8 cellular contexts compared by ENCODE assay signal in the genomic region with DNA sequence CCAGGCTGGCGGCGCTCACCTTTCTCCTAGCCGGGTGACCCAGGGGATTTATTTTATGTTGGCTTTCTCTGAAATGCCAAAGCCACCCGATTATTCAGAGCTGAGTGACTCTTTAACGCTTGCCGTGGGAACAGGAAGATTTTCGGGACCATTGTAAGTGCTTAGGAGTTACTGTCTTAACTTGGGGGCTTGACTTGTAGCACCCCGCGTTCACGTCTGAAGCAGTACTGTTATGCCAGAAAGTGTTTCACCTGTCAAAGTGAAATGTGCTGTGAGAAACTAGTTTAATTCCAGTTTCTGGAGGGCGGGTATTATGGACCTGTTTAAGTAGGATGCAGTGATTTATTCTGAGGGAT. TPM values are rescaled to one million over a fixed set of nuclear protein-coding genes. Genes with fewer than 3 reads are reported as not detected.
DNase-seq lines count a peak whose midpoint lies in the region; ATAC-seq and TF ChIP-seq lines count a peak whose summit lies in the region.

No MANE protein-coding gene starts in this region.

- DNase-seq in GM13976 (ENCODE audit: low spot score) (peak; percentile 24), caudate nucleus (lab: John Stamatoyannopoulos, UW) (peak in 1 of 61 donors; percentile 43), UCSD-AML1 (lab: John Stamatoyannopoulos, UW; ENCODE audit: unreplicated experiment) (no peak), D341Med (ENCODE audit: low spot score) (no peak), NCI-H510A treated with DMSO at 0.1 percent for 48 hours (lab: John Stamatoyannopoulos, UW) (no peak)

- H3K4me3 ChIP-seq in HUES64 (ENCODE audit: low read length), result peak overlapping the region; percentile 98
- H3K4me3 ChIP-seq in mucosa of stomach (ENCODE audit: low read length), result peak overlapping the region; percentile 72

- no peaks in the 10 kb centered on the region for H3K9me3 ChIP-seq in HUES64 (ENCODE audit: insufficient read depth, low read depth, low read length)
- no peaks in the 10 kb centered on the region for H3K9me3 ChIP-seq in mucosa of stomach (ENCODE audit: control insufficient read depth, low read length)

- no peaks in the 10 kb centered on the region for H3K27me3 ChIP-seq in HUES64 (ENCODE audit: insufficient read depth, low read length)
- no peaks in the 10 kb centered on the region for H3K27me3 ChIP-seq in mucosa of stomach (ENCODE audit: control insufficient read depth, insufficient read depth, low read length)

- WGBS in HUES64, result 2% methylated on average over 11 of the region's 11 CpGs

- H3K27ac ChIP-seq in HUES64 (ENCODE audit: low read depth, low read length) (peak overlapping the region; percentile 94), caudate nucleus (ENCODE audit: low read depth, low read length) (peak overlapping the region; percentile 91)

- no peak for ATAC-seq in HG03280 (IDR thresholded peaks at IDR 0.05; ENCODE audit: unreplicated experiment)

- in situ Hi-C loops in GM13976 (cut with MboI; ENCODE audit: low sequenced_read_pairs, unreplicated experiment), result no loop called here

- no peaks in the 10 kb centered on the region for H3K4me1 ChIP-seq in HUES64 (ENCODE audit: insufficient read depth, low read length)
- peaks cover 12% of the 10 kb centered on the region for H3K4me1 ChIP-seq in mucosa of stomach (ENCODE audit: control insufficient read depth, insufficient read depth, low read length)

- H3K36me3 ChIP-seq in HUES64 (ENCODE audit: insufficient read depth, low read length), result peaks cover 28% of the 10 kb centered on the region
- no peaks in the 10 kb centered on the region for H3K36me3 ChIP-seq in mucosa of stomach (ENCODE audit: control insufficient read depth, insufficient read depth, low read length)

- TF ChIP-seq CTCF in GM13976 (IDR thresholded peaks at IDR 0.05; ENCODE audit: borderline replicate concordance, control extremely low read depth, extremely low read depth, insufficient read depth, missing control alignments), result no peak

- H3K9ac ChIP-seq in HUES64 (ENCODE audit: low read depth, low read length), result peak overlapping the region; percentile 88
- H3K9ac ChIP-seq in mucosa of stomach (ENCODE audit: low read length), result peak overlapping the region; percentile 91

RNA-seq across cellular contexts. Expression of a gene that starts 0.2 kb away (rescaled TPM):
- 26.8 TPM for polyA plus RNA-seq in HUES64 (2013, experiment 1 of 2)
- polyA plus RNA-seq in HUES64 (2013, experiment 2 of 2), result 28.0 TPM

RNA-seq across cellular contexts. Expression of a gene that starts 0.6 kb away (rescaled TPM):
- 12.5 TPM for polyA plus RNA-seq in HUES64 (2013, experiment 1 of 2)
- 14.5 TPM for polyA plus RNA-seq in HUES64 (2013, experiment 2 of 2)

RNA-seq across cellular contexts. Expression of a gene that starts 21.6 kb away (rescaled TPM):
- 14.4 TPM for polyA plus RNA-seq in HUES64 (2013, experiment 1 of 2)
- 13.6 TPM for polyA plus RNA-seq in HUES64 (2013, experiment 2 of 2)

RNA-seq across cellular contexts. Expression of a gene that starts 21.7 kb away (rescaled TPM):
- polyA plus RNA-seq in HUES64 (2013, experiment 1 of 2), result 33.3 TPM
- 31.7 TPM for polyA plus RNA-seq in HUES64 (2013, experiment 2 of 2)
